Comparison of ENCODE assay signal across 13 cellular contexts in the genomic region with DNA sequence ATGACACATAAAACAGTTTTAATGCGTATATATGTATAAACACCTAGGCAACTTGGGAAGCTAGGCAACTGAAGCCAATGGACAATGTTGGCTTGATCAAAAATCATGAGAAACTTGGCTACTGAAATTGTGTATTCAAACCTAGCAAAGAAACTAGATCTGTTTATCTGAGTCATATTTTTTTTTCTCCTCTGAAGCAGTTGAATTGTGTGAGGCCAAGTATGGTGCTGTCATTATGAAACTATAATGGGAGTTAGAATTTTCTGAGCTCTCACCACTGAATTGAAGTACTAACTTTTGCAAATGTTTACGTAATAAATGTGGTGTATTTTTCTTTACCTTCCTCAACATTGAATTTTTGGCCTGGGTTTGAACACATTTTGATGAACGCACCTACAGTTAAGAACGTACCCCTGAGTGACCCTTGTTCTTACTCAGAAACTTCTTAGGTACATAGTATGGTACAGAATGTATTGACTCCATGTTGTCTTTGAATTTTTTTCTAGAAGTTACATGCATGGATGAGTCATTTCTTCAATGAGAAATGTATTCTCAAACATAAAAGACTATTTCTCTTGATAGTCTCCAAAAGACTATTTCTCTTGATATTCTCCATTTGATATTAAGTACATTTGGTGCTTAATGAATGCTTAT. TPM values are rescaled to one million over a fixed set of nuclear protein-coding genes. Genes with fewer than 3 reads are reported as not detected.
DNase-seq lines count a peak whose midpoint lies in the region; ATAC-seq, FAIRE-seq and TF ChIP-seq lines count a peak whose summit lies in the region.
"Had no signal": no experiment of that assay in that cellular context is flagged by ENCODE, and none has a peak within 500 bp of the region (broad histone marks: within the 10 kb centered on the region; RNA-seq: fewer than 3 reads in every experiment).

No MANE protein-coding gene starts in this region.

- no peaks in the 10 kb centered on the region for H3K79me2 ChIP-seq in astrocyte (ENCODE audit: insufficient read depth, low read length)

- peak overlapping the region; percentile 79 to 81 for H3K27ac Mint-ChIP-seq in natural killer cell treated with Interleukin-12 subunit alpha and Interleukin-12 subunit beta and Interleukin-15 and Interleukin-18, amount 100 ng/mL, for 72 hours
- H3K27ac Mint-ChIP-seq in natural killer cell (no peak overlapping the region), astrocyte (ENCODE audit: unreplicated experiment) (no peak overlapping the region)
- H3K27ac Mint-ChIP-seq: activated B cell treated with CpG ODN at 0.5 μM for 24 hours had no signal

- no peaks in the 10 kb centered on the region for H3K27me3 Mint-ChIP-seq in natural killer cell treated with Interleukin-12 subunit alpha and Interleukin-12 subunit beta and Interleukin-15 and Interleukin-18, amount 100 ng/mL, for 72 hours
- H3K27me3 Mint-ChIP-seq in natural killer cell (ENCODE audit: low read depth in 2 of 2) = no peaks in the 10 kb centered on the region
- H3K27me3 Mint-ChIP-seq in astrocyte (ENCODE audit: low read depth, unreplicated experiment) = peaks cover 18% of the 10 kb centered on the region

- TF ChIP-seq CTCF in natural killer cell (IDR thresholded peaks at IDR 0.05) = no peak
- TF ChIP-seq CTCF in astrocyte (IDR thresholded peaks at IDR 0.05; ENCODE audit: insufficient read depth, low read depth, low read length) = no peak

- no peaks in the 10 kb centered on the region for H3K36me3 ChIP-seq in astrocyte (ENCODE audit: insufficient read depth, low read length)

- peaks cover 15 to 26% of the 10 kb centered on the region in 2 donors for H3K4me1 Mint-ChIP-seq in natural killer cell treated with Interleukin-12 subunit alpha and Interleukin-12 subunit beta and Interleukin-15 and Interleukin-18, amount 100 ng/mL, for 72 hours (ENCODE audit: low read depth in 2 of 2)
- H3K4me1 Mint-ChIP-seq in natural killer cell (peaks cover 0 to 6% of the 10 kb centered on the region in 2 donors), astrocyte (ENCODE audit: low read depth, unreplicated experiment) (no peaks in the 10 kb centered on the region)
- H3K4me1 Mint-ChIP-seq: activated B cell treated with CpG ODN at 0.5 μM for 24 hours had no signal

- H3K4me3 Mint-ChIP-seq in natural killer cell treated with Interleukin-12 subunit alpha and Interleukin-12 subunit beta and Interleukin-15 and Interleukin-18, amount 100 ng/mL, for 72 hours = peak overlapping the region; percentile 44
- H3K4me3 Mint-ChIP-seq in natural killer cell (no peak overlapping the region), astrocyte (ENCODE audit: unreplicated experiment) (no peak overlapping the region)
- H3K4me3 Mint-ChIP-seq: activated B cell treated with CpG ODN at 0.5 μM for 24 hours had no signal

- no peaks in the 10 kb centered on the region for H4K20me1 ChIP-seq in astrocyte (ENCODE audit: insufficient read depth, low read length)
- H4K20me1 ChIP-seq: BLaER1 treated with 17β-estradiol and CSF1 and Interleukin-3, amounts not matched to agents 10 nM and 100 nM had no signal

- no peaks in the 10 kb centered on the region for H3K9me3 ChIP-seq in astrocyte (ENCODE audit: insufficient read depth, low read depth, low read length)

- no peak overlapping the region for H3K4me3 ChIP-seq in astrocyte (ENCODE audit: insufficient read depth, low read depth, low read length)
- H3K4me3 ChIP-seq: BLaER1 treated with 17β-estradiol and CSF1 and Interleukin-3, amounts not matched to agents 10 nM and 100 nM had no signal

- FAIRE-seq in astrocyte (lab: Jason Lieb, UNC) = no peak

- no peak overlapping the region for H3K4me2 ChIP-seq in astrocyte (ENCODE audit: low read length)

- no peak overlapping the region for H2AFZ ChIP-seq in astrocyte (ENCODE audit: low read depth, low read length)

- no peak for DNase-seq in natural killer cell treated with Interleukin-12 subunit alpha and Interleukin-12 subunit beta and Interleukin-15 and Interleukin-18, amount 100 ng/mL, for 72 hours (ENCODE audit: low spot score)
- DNase-seq in natural killer cell (no peak), astrocyte (ENCODE audit: low read depth) (peak; percentile 22), NCI-H1092 treated with DMSO at 0.1 percent for 48 hours (lab: John Stamatoyannopoulos, UW) (no peak), sciatic nerve (ENCODE audit: low spot score) (no peak)
- no peak for DNase-seq in stimulated activated CD4-positive, alpha-beta T cell treated with anti-CD3 and anti-CD28 coated beads, Interleukin-4, amount 100 ng/mL, for 1 hour
- DNase-seq: activated B cell treated with CpG ODN at 0.5 μM for 24 hours; central memory CD4-positive, alpha-beta T cell; foreskin melanocyte had no signal

- ATAC-seq in natural killer cell treated with Interleukin-12 subunit alpha and Interleukin-12 subunit beta and Interleukin-15 and Interleukin-18, amount 100 ng/mL, for 72 hours = peak; percentile 78 to 79
- no peak for ATAC-seq in natural killer cell
- ATAC-seq in HG03342 (IDR thresholded peaks at IDR 0.05; ENCODE audit: unreplicated experiment) = peak; percentile 56
- no peak for ATAC-seq in GM21526 (IDR thresholded peaks at IDR 0.05; ENCODE audit: low FRiP score, unreplicated experiment)
- no peak for ATAC-seq in sciatic nerve

- H3K4me1 ChIP-seq in astrocyte (ENCODE audit: insufficient read depth, low read length) = no peaks in the 10 kb centered on the region

- no peaks in the 10 kb centered on the region for H3K9me3 Mint-ChIP-seq in natural killer cell treated with Interleukin-12 subunit alpha and Interleukin-12 subunit beta and Interleukin-15 and Interleukin-18, amount 100 ng/mL, for 72 hours
- no peaks in the 10 kb centered on the region for H3K9me3 Mint-ChIP-seq in natural killer cell
- H3K9me3 Mint-ChIP-seq in astrocyte (ENCODE audit: unreplicated experiment) = no peaks in the 10 kb centered on the region
- H3K9me3 Mint-ChIP-seq: activated B cell treated with CpG ODN at 0.5 μM for 24 hours had no signal

- no peak overlapping the region for H3K9ac ChIP-seq in astrocyte (ENCODE audit: low read length)
- H3K9ac ChIP-seq: BLaER1 treated with 17β-estradiol and CSF1 and Interleukin-3, amounts not matched to agents 10 nM and 100 nM had no signal

- intact Hi-C loops in natural killer cell (cut with micrococcal nuclease) (no loop called here), sciatic nerve (cut with DNase I) (no loop called here)

- H3K27me3 ChIP-seq in astrocyte (ENCODE audit: insufficient read depth, low read length) = no peaks in the 10 kb centered on the region
- H3K27me3 ChIP-seq: BLaER1 treated with 17β-estradiol and CSF1 and Interleukin-3, amounts not matched to agents 10 nM and 100 nM had no signal

- no peaks in the 10 kb centered on the region for H3K36me3 Mint-ChIP-seq in natural killer cell treated with Interleukin-12 subunit alpha and Interleukin-12 subunit beta and Interleukin-15 and Interleukin-18, amount 100 ng/mL, for 72 hours
- no peaks in the 10 kb centered on the region for H3K36me3 Mint-ChIP-seq in natural killer cell
- no peaks in the 10 kb centered on the region for H3K36me3 Mint-ChIP-seq in astrocyte (ENCODE audit: low read depth, unreplicated experiment)

- H3K27ac ChIP-seq in astrocyte (ENCODE audit: low read depth, low read length) = no peak overlapping the region
- H3K27ac ChIP-seq: BLaER1 treated with 17β-estradiol and CSF1 and Interleukin-3, amounts not matched to agents 10 nM and 100 nM had no signal

RNA-seq across cellular contexts. Expression of a gene that starts 23.8 kb away (rescaled TPM):
- total RNA-seq in natural killer cell treated with Interleukin-12 subunit alpha and Interleukin-12 subunit beta and Interleukin-15 and Interleukin-18, amount 100 ng/mL, for 72 hours = 1 to 10 TPM; 2.5 to 3.2 TPM
- total RNA-seq in natural killer cell (1 to 10 TPM in 2 of 3 donors, under 1 TPM in 1; 0.54 to 3.5 (median 3.3) TPM), astrocyte (not detected in 2 replicates), sciatic nerve (3.4 TPM)
- total RNA-seq: activated B cell treated with CpG ODN at 0.5 μM for 24 hours, renal cortical epithelial cell had no signal

Comparison
In these comparisons a context has a peak if more than half of its experiments do, and no peak if none do; other contexts are left out.
1. ATAC-seq: peak in natural killer cell treated with Interleukin-12 subunit alpha and Interleukin-12 subunit beta and Interleukin-15 and Interleukin-18, amount 100 ng/mL, for 72 hours (2 of 2) and HG03342 (single experiment); none in natural killer cell (0 of 3), GM21526 (single experiment) and sciatic nerve (single experiment).
2. H3K27ac Mint-ChIP-seq: peak in natural killer cell treated with Interleukin-12 subunit alpha and Interleukin-12 subunit beta and Interleukin-15 and Interleukin-18, amount 100 ng/mL, for 72 hours (2 of 2); none in natural killer cell (0 of 2) and astrocyte (single experiment).